In the genomic region with DNA sequence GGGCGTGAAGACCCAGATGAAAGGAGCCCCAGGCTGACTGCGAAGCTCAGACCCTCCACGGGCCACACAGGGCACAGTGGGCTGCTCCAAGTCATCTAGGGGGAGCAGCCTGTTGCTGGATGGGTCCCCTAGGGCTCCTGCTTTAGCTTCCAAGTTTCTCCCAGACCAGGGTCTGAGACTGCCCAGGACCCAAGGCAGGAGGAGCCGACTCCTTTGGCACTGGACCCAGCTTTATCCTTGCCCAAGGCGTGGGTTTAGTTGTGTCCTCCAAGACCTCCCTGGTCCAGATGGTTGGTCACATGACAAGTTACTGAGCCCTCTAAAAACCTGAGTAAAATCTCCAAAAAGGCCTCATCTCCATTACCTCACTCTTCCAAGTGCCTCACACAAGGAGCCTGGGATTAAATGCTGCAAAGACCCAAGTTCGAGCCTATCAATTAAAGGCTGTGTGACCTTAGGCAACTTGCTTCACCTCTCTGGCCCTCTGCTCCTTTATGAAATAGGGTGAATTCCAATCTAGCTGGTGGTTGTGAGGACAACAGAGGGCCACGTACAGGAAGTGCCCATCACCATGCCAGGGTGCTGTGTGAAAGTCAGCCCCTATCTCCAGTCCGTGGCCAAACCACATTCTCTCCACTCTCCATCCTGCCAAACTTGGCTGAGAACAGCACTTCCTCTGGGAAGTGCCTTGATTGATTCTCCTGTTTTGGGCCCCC, we compare ENCODE assay signal across 17 cellular contexts. TPM values are rescaled to one million over a fixed set of nuclear protein-coding genes. Genes with fewer than 3 reads are reported as not detected.
DNase-seq lines count a peak whose midpoint lies in the region; ATAC-seq, FAIRE-seq and TF ChIP-seq lines count a peak whose summit lies in the region.
"Had no signal": no experiment of that assay in that cellular context is flagged by ENCODE, and none has a peak within 500 bp of the region (broad histone marks: within the 10 kb centered on the region; RNA-seq: fewer than 3 reads in every experiment).

No MANE protein-coding gene starts in this region.

- no peak overlapping the region for H2AFZ ChIP-seq in HepG2 (ENCODE audit: low read length)
- H2AFZ ChIP-seq in mesenchymal stem cell (ENCODE audit: low read depth, low read length): no peak overlapping the region

- H3K4me3 ChIP-seq in HepG2 (replicated peaks in 1 of 3; ENCODE audit: insufficient read depth in 1 of 3, low read depth in 2 of 3, low read length in 3 of 3) (peak overlapping the region in 1 of 3 experiments; percentile 96; a peak in 1 of 6 replicates), right lobe of liver (no peak overlapping the region), mesenchymal stem cell (ENCODE audit: insufficient read depth in 1 of 2, low read depth in 1 of 2, low read length in 2 of 2) (no peak overlapping the region), right atrium auricular region (no peak overlapping the region)

- FAIRE-seq in HepG2 (lab: Jason Lieb, UNC): no peak
- FAIRE-seq: HTR-8/SVneo, RCC 7860 had no signal

- H4K91ac ChIP-seq in mesenchymal stem cell (ENCODE audit: low read length): no peak overlapping the region

- H3K4me1 ChIP-seq in HepG2 (ENCODE audit: insufficient read depth, low read length) (peaks cover 51% of the 10 kb centered on the region), right lobe of liver (peaks cover 0 to 21% (median 3%) of the 10 kb centered on the region in 4 donors), mesenchymal stem cell (ENCODE audit: control insufficient read depth, insufficient read depth, low read depth, low read length) (peaks cover 57% of the 10 kb centered on the region), right atrium auricular region (peaks cover 0 to 66% of the 10 kb centered on the region in 2 donors)
- H3K4me1 ChIP-seq: foreskin keratinocyte had no signal

- H2BK12ac ChIP-seq in mesenchymal stem cell (ENCODE audit: low read length in 2 of 2): peak overlapping the region in 1 of 2 experiments; percentile 29

- H2BK15ac ChIP-seq in mesenchymal stem cell (ENCODE audit: low read depth, poor library complexity, severe bottlenecking): no peak overlapping the region

- in situ Hi-C loops in HepG2 (cut with HindIII; ENCODE audit: extremely low pct_ligation_motif_present, low pct_unique_long_range_greater_than_20kb): no loop called here

- H4K20me1 ChIP-seq in HepG2 (ENCODE audit: insufficient read depth, low read length): 0 out of 2 replicates have a peak, but pooled peaks cover 3% of the 10 kb centered on the region

- H3K9me3 ChIP-seq in HepG2 (ENCODE audit: low read length): no peaks in the 10 kb centered on the region
- no peaks in the 10 kb centered on the region for H3K9me3 ChIP-seq in right lobe of liver
- H3K9me3 ChIP-seq in mesenchymal stem cell (ENCODE audit: control insufficient read depth, low read length): no peaks in the 10 kb centered on the region
- H3K9me3 ChIP-seq in right atrium auricular region: no peaks in the 10 kb centered on the region

- H4K8ac ChIP-seq in mesenchymal stem cell (ENCODE audit: low read length): no peak overlapping the region

- peaks cover 24% of the 10 kb centered on the region for H3K79me2 ChIP-seq in HepG2 (ENCODE audit: insufficient read depth, low read length)

- BruUV-seq in HepG2 (replicated peaks; lab: Mats Ljungman, UMichigan): TSS peak; percentile 51

- DNase-seq in HepG2 (ENCODE audit: low spot score) (no peak), right lobe of liver (no peak), mesenchymal stem cell (no peak), right atrium auricular region (ENCODE audit: low spot score) (no peak), AG08395 (ENCODE audit: low spot score) (no peak)
- DNase-seq: activated effector memory CD4-positive, alpha-beta T cell treated with anti-CD3 and anti-CD28 coated beads, Interleukin-2, amount 50 U/mL, for 16 hours; effector memory CD8-positive, alpha-beta T cell; foreskin keratinocyte; NCI-H1092 treated with DMSO at 0.1 percent for 48 hours; trophoblast cell had no signal

- no peak for TF ChIP-seq CTCF in HepG2 (CRISPR knock-in tag; IDR thresholded peaks at IDR 0.05)
- TF ChIP-seq CTCF in right lobe of liver (IDR thresholded peaks at IDR 0.05): no peak
- no peak for TF ChIP-seq CTCF in VCaP (conservative IDR thresholded peaks at IDR 0.05)
- no peak for TF ChIP-seq CTCF in right atrium auricular region (IDR thresholded peaks at IDR 0.05)

- H2BK120ac ChIP-seq in mesenchymal stem cell (ENCODE audit: low read depth, low read length): no peak overlapping the region

- H3K79me1 ChIP-seq in mesenchymal stem cell (replicated peaks; ENCODE audit: low read length, poor library complexity, severe bottlenecking): peaks cover 24% of the 10 kb centered on the region

- no peak for ATAC-seq in HepG2
- ATAC-seq in right lobe of liver: no peak
- ATAC-seq in GM21423 (IDR thresholded peaks at IDR 0.05; ENCODE audit: unreplicated experiment): no peak
- no peak for ATAC-seq in HG03469 (IDR thresholded peaks at IDR 0.05; ENCODE audit: unreplicated experiment)
- ATAC-seq: effector memory CD8-positive, alpha-beta T cell; foreskin keratinocyte had no signal

- H3K9ac ChIP-seq in HepG2 (ENCODE audit: insufficient read depth, low read depth, low read length) (peak overlapping the region; percentile 7; the same call in 1 of the 2 replicates), mesenchymal stem cell (ENCODE audit: low read length) (no peak overlapping the region)

- H2BK5ac ChIP-seq in mesenchymal stem cell (ENCODE audit: low read depth, low read length, poor library complexity, severe bottlenecking): no peak overlapping the region

- intact Hi-C loops in HepG2 (cut with micrococcal nuclease; ENCODE audit: unreplicated experiment) (loop anchor here (5.0 kb wide), 2 partner anchors 61 to 326 kb away; a partner anchor contains a TSS), right lobe of liver (cut with DNase I) (loop anchor here in 1 of 2 donors (10.0 kb wide), 1 partner anchor 53 kb away; a partner anchor contains a TSS)

- 96% methylated on average over 6 of the region's 8 CpGs for WGBS in HepG2 (ENCODE audit: low lambda C conversion rate)
- 80% methylated on average over 2 of the region's 8 CpGs for WGBS in right lobe of liver (ENCODE audit: insufficient coverage, low coverage, low lambda C conversion rate, missing lambda C conversion rate)
- 93% methylated on average over 8 of the region's 8 CpGs for WGBS in mesenchymal stem cell

- TF ChIP-seq POLR2A in HepG2 (IDR thresholded peaks at IDR 0.05; ENCODE audit: insufficient read depth in 1 of 2, low read depth in 2 of 2, low read length in 2 of 2) (peak in 1 of 2 experiments; percentile 24; a peak in 1 of 4 replicates), right lobe of liver (IDR thresholded peaks at IDR 0.05) (no peak)

- no peak overlapping the region for H3K23ac ChIP-seq in mesenchymal stem cell (ENCODE audit: low read length in 2 of 2)

- H3K36me3 ChIP-seq in HepG2 (replicated peaks in 1 of 2; ENCODE audit: control insufficient read depth in 1 of 2, insufficient read depth in 2 of 2, low read length in 2 of 2) (peaks cover 16 to 41% of the 10 kb centered on the region in 2 experiments), right lobe of liver (peaks cover 0 to 1% (median 0%) of the 10 kb centered on the region in 4 donors), mesenchymal stem cell (ENCODE audit: control insufficient read depth in 1 of 2, insufficient read depth in 2 of 2, low read depth in 1 of 2, low read length in 2 of 2) (peaks cover 39 to 53% of the 10 kb centered on the region in 2 experiments), right atrium auricular region (peaks cover 17% of the 10 kb centered on the region)

- H3K27ac ChIP-seq in HepG2 (ENCODE audit: extremely low read length, insufficient read depth, low read length) (no peak overlapping the region), right lobe of liver (no peak overlapping the region), VCaP (peak overlapping the region; percentile 98), mesenchymal stem cell (ENCODE audit: low read length, poor library complexity, severe bottlenecking) (peak overlapping the region; percentile 29), right atrium auricular region (no peak overlapping the region)
- H3K27ac ChIP-seq: foreskin keratinocyte had no signal

- H3K4ac ChIP-seq in mesenchymal stem cell (ENCODE audit: low read depth in 1 of 2, low read length in 2 of 2): no peak overlapping the region

- H3K4me2 ChIP-seq in HepG2 (ENCODE audit: low read depth, low read length) (peak overlapping the region; percentile 83), mesenchymal stem cell (ENCODE audit: low read length, poor library complexity, severe bottlenecking) (peak overlapping the region; percentile 86)

- CTCF ChIA-PET in HepG2 (lab: Yijun Ruan, JAX; ENCODE audit: low intra/inter-chr PET ratio, low total read pairs): no interaction called here

- peaks cover 0 to 3% of the 10 kb centered on the region in 2 experiments; a peak in 1 of 5 replicates for H3K27me3 ChIP-seq in HepG2 (ENCODE audit: control insufficient read depth in 1 of 2, insufficient read depth in 2 of 2, low read length in 2 of 2)
- H3K27me3 ChIP-seq in right lobe of liver: no peaks in the 10 kb centered on the region
- no peaks in the 10 kb centered on the region for H3K27me3 ChIP-seq in mesenchymal stem cell (ENCODE audit: control insufficient read depth in 1 of 2, insufficient read depth in 1 of 2, low read length in 2 of 2)
- H3K27me3 ChIP-seq in right atrium auricular region: no peaks in the 10 kb centered on the region
- H3K27me3 ChIP-seq: foreskin keratinocyte had no signal

- no peak overlapping the region for H3K18ac ChIP-seq in mesenchymal stem cell (ENCODE audit: low read depth in 1 of 2, low read length in 2 of 2)

- POLR2A ChIA-PET in HepG2 (lab: Yijun Ruan, JAX): interaction anchor here (0.9 to 2.4 kb wide), 3 partner anchors 8 to 228 kb away, joined by 3 to 16 read pairs (median 4); a partner anchor contains a TSS

- no peak for TF ChIP-seq RAD21 in HepG2 (CRISPR knock-in tag; IDR thresholded peaks at IDR 0.05)

- no peak for TF ChIP-seq EP300 in HepG2 (IDR thresholded peaks at IDR 0.05; ENCODE audit: low read depth in 2 of 2, low read length in 2 of 2)
- TF ChIP-seq EP300 in HepG2 (CRISPR knock-in tag; IDR thresholded peaks at IDR 0.05; ENCODE audit: borderline replicate concordance): no peak

- peak overlapping the region; percentile 31 for H2AK5ac ChIP-seq in mesenchymal stem cell (ENCODE audit: low read length, severe bottlenecking)

- no peak overlapping the region for H3K14ac ChIP-seq in mesenchymal stem cell (ENCODE audit: low read length in 2 of 2)

RNA-seq across cellular contexts. Expression of a gene that starts 2.5 kb away (rescaled TPM):
- total RNA-seq in HepG2 (2016; rRNA removed; fragmentation: Illumina TruSeq; extraction: Trizol) (26.4 and 61.5 TPM in 2 replicates), right lobe of liver (10 to 100 TPM; 13.2 to 21.9 (median 19.2) TPM), right atrium auricular region (10 to 100 TPM; 81.7 to 88.4 TPM)
- total RNA-seq in HepG2 (2016; cell fraction: cytosol; rRNA removed; fragmentation: Illumina TruSeq; extraction: Trizol; ENCODE audit: low read depth): 43.9 and 46.0 TPM in 2 replicates
- total RNA-seq in HepG2 (2016; cell fraction: insoluble cytoplasmic fraction; rRNA removed; fragmentation: Illumina TruSeq; extraction: Trizol): 23.2 and 62.1 TPM in 2 replicates
- 62.7 and 67.8 TPM in 2 replicates for total RNA-seq in HepG2 (2016; cell fraction: membrane; rRNA removed; fragmentation: Illumina TruSeq; extraction: Trizol)
- 71.4 and 86.1 TPM in 2 replicates for total RNA-seq in HepG2 (2016; cell fraction: nucleus; rRNA removed; fragmentation: Illumina TruSeq; extraction: Trizol)
- polyA plus RNA-seq in HepG2 (2011; rRNA removed): 65.5 and 81.8 TPM in 2 replicates
- polyA plus RNA-seq in HepG2 (2011; cell fraction: cytosol; rRNA removed): 30.3 and 70.4 TPM in 2 replicates
- 585 and 688 TPM in 2 replicates for polyA plus RNA-seq in HepG2 (2011; cell fraction: nucleus; rRNA removed)
- 32.0 and 41.2 TPM in 2 replicates for polyA plus RNA-seq in HepG2 (2012)
- polyA plus RNA-seq in HepG2 (2016; cell fraction: cytosol; fragmentation: Illumina TruSeq; extraction: Trizol; ENCODE audit: low read depth): 18.6 and 21.1 TPM in 2 replicates
- 21.8 and 29.6 TPM in 2 replicates for polyA plus RNA-seq in HepG2 (2016; cell fraction: insoluble cytoplasmic fraction; fragmentation: Illumina TruSeq; extraction: Trizol; ENCODE audit: low read depth)
- 29.2 TPM in 2 replicates for polyA plus RNA-seq in HepG2 (2016; cell fraction: membrane; fragmentation: Illumina TruSeq; extraction: Trizol; ENCODE audit: low read depth)
- 161 and 163 TPM in 2 replicates for polyA plus RNA-seq in HepG2 (2016; cell fraction: nucleus; fragmentation: Illumina TruSeq; extraction: Trizol; ENCODE audit: insufficient read depth, low read depth)
- 148 and 154 TPM in 2 replicates for polyA minus RNA-seq in HepG2 (2011; rRNA and poly(A)+ RNA removed; ENCODE audit: low replicate concordance)
- 27.1 and 33.2 TPM in 2 replicates for polyA minus RNA-seq in HepG2 (2011; cell fraction: cytosol; rRNA and poly(A)+ RNA removed)
- 103 and 112 TPM in 2 replicates for polyA minus RNA-seq in HepG2 (2011; cell fraction: nucleus; rRNA and poly(A)+ RNA removed)
- polyA plus RNA-seq in mesenchymal stem cell (2013, experiment 1 of 2): 13.7 TPM
- 12.4 TPM for polyA plus RNA-seq in mesenchymal stem cell (2013, experiment 2 of 2)

RNA-seq across cellular contexts. Expression of a gene that starts 5.0 kb away (rescaled TPM):
- total RNA-seq in HepG2 (2016; rRNA removed; fragmentation: Illumina TruSeq; extraction: Trizol) (not detected in 2 replicates), right lobe of liver (1 to 10 TPM in 1 of 6 experiments, under 1 TPM in 4, not detected in 1; 0.20 to 1.1 (median 0.56) TPM), right atrium auricular region (under 1 TPM; 0.33 to 0.79 TPM)
- not detected in 2 replicates for total RNA-seq in HepG2 (2016; cell fraction: cytosol; rRNA removed; fragmentation: Illumina TruSeq; extraction: Trizol; ENCODE audit: low read depth)
- not detected in 2 replicates for total RNA-seq in HepG2 (2016; cell fraction: insoluble cytoplasmic fraction; rRNA removed; fragmentation: Illumina TruSeq; extraction: Trizol)
- total RNA-seq in HepG2 (2016; cell fraction: membrane; rRNA removed; fragmentation: Illumina TruSeq; extraction: Trizol): not detected in 2 replicates
- not detected in 2 replicates for total RNA-seq in HepG2 (2016; cell fraction: nucleus; rRNA removed; fragmentation: Illumina TruSeq; extraction: Trizol)
- polyA plus RNA-seq in HepG2 (2011; rRNA removed): not detected in 2 replicates
- not detected in 2 replicates for polyA plus RNA-seq in HepG2 (2011; cell fraction: cytosol; rRNA removed)
- not detected in 2 replicates for polyA plus RNA-seq in HepG2 (2011; cell fraction: nucleus; rRNA removed)
- polyA plus RNA-seq in HepG2 (2012): 0.11 and 0.12 TPM in 2 replicates
- polyA plus RNA-seq in HepG2 (2016; cell fraction: cytosol; fragmentation: Illumina TruSeq; extraction: Trizol; ENCODE audit: low read depth): not detected in 2 replicates
- not detected in 2 replicates for polyA plus RNA-seq in HepG2 (2016; cell fraction: insoluble cytoplasmic fraction; fragmentation: Illumina TruSeq; extraction: Trizol; ENCODE audit: low read depth)
- not detected in 2 replicates for polyA plus RNA-seq in HepG2 (2016; cell fraction: membrane; fragmentation: Illumina TruSeq; extraction: Trizol; ENCODE audit: low read depth)
- polyA plus RNA-seq in HepG2 (2016; cell fraction: nucleus; fragmentation: Illumina TruSeq; extraction: Trizol; ENCODE audit: insufficient read depth, low read depth): not detected in 2 replicates
- 0.12 and 3.5 TPM in 2 replicates for polyA minus RNA-seq in HepG2 (2011; rRNA and poly(A)+ RNA removed; ENCODE audit: low replicate concordance)
- not detected in 2 replicates for polyA minus RNA-seq in HepG2 (2011; cell fraction: cytosol; rRNA and poly(A)+ RNA removed)
- polyA minus RNA-seq in HepG2 (2011; cell fraction: nucleus; rRNA and poly(A)+ RNA removed): not detected in 2 replicates
- not detected for polyA plus RNA-seq in mesenchymal stem cell (2013, experiment 1 of 2)
- not detected for polyA plus RNA-seq in mesenchymal stem cell (2013, experiment 2 of 2)
- total RNA-seq: NCI-H460 had no signal

RNA-seq across cellular contexts. Expression of a gene that starts 9.6 kb away (rescaled TPM):
- total RNA-seq in HepG2 (2016; rRNA removed; fragmentation: Illumina TruSeq; extraction: Trizol) (0.09 and 0.14 TPM in 2 replicates), right lobe of liver (under 1 TPM in 1 of 6 experiments, not detected in 5; 0.18 TPM), right atrium auricular region (not detected)
- total RNA-seq in HepG2 (2016; cell fraction: cytosol; rRNA removed; fragmentation: Illumina TruSeq; extraction: Trizol; ENCODE audit: low read depth): 0.30 and 0.35 TPM in 2 replicates
- 0.11 TPM in 1 of 2 replicates, not detected in the other for total RNA-seq in HepG2 (2016; cell fraction: insoluble cytoplasmic fraction; rRNA removed; fragmentation: Illumina TruSeq; extraction: Trizol)
- total RNA-seq in HepG2 (2016; cell fraction: membrane; rRNA removed; fragmentation: Illumina TruSeq; extraction: Trizol): 0.37 and 0.38 TPM in 2 replicates
- 0.31 and 0.37 TPM in 2 replicates for total RNA-seq in HepG2 (2016; cell fraction: nucleus; rRNA removed; fragmentation: Illumina TruSeq; extraction: Trizol)
- 0.16 TPM in 2 replicates for polyA plus RNA-seq in HepG2 (2011; rRNA removed)
- 0.17 and 0.29 TPM in 2 replicates for polyA plus RNA-seq in HepG2 (2011; cell fraction: cytosol; rRNA removed)
- polyA plus RNA-seq in HepG2 (2011; cell fraction: nucleus; rRNA removed): 0.18 and 0.24 TPM in 2 replicates
- polyA plus RNA-seq in HepG2 (2012): 0.21 and 0.32 TPM in 2 replicates
- 0.12 and 0.15 TPM in 2 replicates for polyA plus RNA-seq in HepG2 (2016; cell fraction: cytosol; fragmentation: Illumina TruSeq; extraction: Trizol; ENCODE audit: low read depth)
- 0.20 and 0.21 TPM in 2 replicates for polyA plus RNA-seq in HepG2 (2016; cell fraction: insoluble cytoplasmic fraction; fragmentation: Illumina TruSeq; extraction: Trizol; ENCODE audit: low read depth)
- polyA plus RNA-seq in HepG2 (2016; cell fraction: membrane; fragmentation: Illumina TruSeq; extraction: Trizol; ENCODE audit: low read depth): 0.27 and 0.39 TPM in 2 replicates
- not detected in 2 replicates for polyA plus RNA-seq in HepG2 (2016; cell fraction: nucleus; fragmentation: Illumina TruSeq; extraction: Trizol; ENCODE audit: insufficient read depth, low read depth)
- polyA minus RNA-seq in HepG2 (2011; rRNA and poly(A)+ RNA removed; ENCODE audit: low replicate concordance): 0.58 TPM in 1 of 2 replicates, not detected in the other
- not detected in 2 replicates for polyA minus RNA-seq in HepG2 (2011; cell fraction: cytosol; rRNA and poly(A)+ RNA removed)
- 0.26 TPM in 1 of 2 replicates, not detected in the other for polyA minus RNA-seq in HepG2 (2011; cell fraction: nucleus; rRNA and poly(A)+ RNA removed)
- 0.11 TPM for polyA plus RNA-seq in mesenchymal stem cell (2013, experiment 1 of 2)
- polyA plus RNA-seq in mesenchymal stem cell (2013, experiment 2 of 2): 0.04 TPM
- total RNA-seq: mesenteric fat pad, NCI-H460 had no signal
- polyA plus RNA-seq: foreskin keratinocyte had no signal

RNA-seq across cellular contexts. Expression of a gene that starts 14.5 kb away (rescaled TPM):
- total RNA-seq in HepG2 (2016; rRNA removed; fragmentation: Illumina TruSeq; extraction: Trizol) (25.3 and 39.4 TPM in 2 replicates), right lobe of liver (1 to 10 TPM in 2 of 6 experiments, under 1 TPM in 4; 0.24 to 8.8 (median 0.77) TPM), right atrium auricular region (under 1 TPM; 0.31 to 0.33 TPM)
- total RNA-seq in HepG2 (2016; cell fraction: cytosol; rRNA removed; fragmentation: Illumina TruSeq; extraction: Trizol; ENCODE audit: low read depth): 23.5 and 26.5 TPM in 2 replicates
- 22.9 and 41.6 TPM in 2 replicates for total RNA-seq in HepG2 (2016; cell fraction: insoluble cytoplasmic fraction; rRNA removed; fragmentation: Illumina TruSeq; extraction: Trizol)
- 49.7 and 51.9 TPM in 2 replicates for total RNA-seq in HepG2 (2016; cell fraction: membrane; rRNA removed; fragmentation: Illumina TruSeq; extraction: Trizol)
- 29.5 and 34.7 TPM in 2 replicates for total RNA-seq in HepG2 (2016; cell fraction: nucleus; rRNA removed; fragmentation: Illumina TruSeq; extraction: Trizol)
- 22.5 and 25.5 TPM in 2 replicates for polyA plus RNA-seq in HepG2 (2011; rRNA removed)
- polyA plus RNA-seq in HepG2 (2011; cell fraction: cytosol; rRNA removed): 14.5 and 25.4 TPM in 2 replicates
- 50.7 and 66.4 TPM in 2 replicates for polyA plus RNA-seq in HepG2 (2011; cell fraction: nucleus; rRNA removed)
- polyA plus RNA-seq in HepG2 (2012): 14.4 and 23.5 TPM in 2 replicates
- 39.6 and 41.6 TPM in 2 replicates for polyA plus RNA-seq in HepG2 (2016; cell fraction: cytosol; fragmentation: Illumina TruSeq; extraction: Trizol; ENCODE audit: low read depth)
- 32.3 and 37.3 TPM in 2 replicates for polyA plus RNA-seq in HepG2 (2016; cell fraction: insoluble cytoplasmic fraction; fragmentation: Illumina TruSeq; extraction: Trizol; ENCODE audit: low read depth)
- 56.5 and 59.4 TPM in 2 replicates for polyA plus RNA-seq in HepG2 (2016; cell fraction: membrane; fragmentation: Illumina TruSeq; extraction: Trizol; ENCODE audit: low read depth)
- 97.6 and 106 TPM in 2 replicates for polyA plus RNA-seq in HepG2 (2016; cell fraction: nucleus; fragmentation: Illumina TruSeq; extraction: Trizol; ENCODE audit: insufficient read depth, low read depth)
- 35.0 and 64.5 TPM in 2 replicates for polyA minus RNA-seq in HepG2 (2011; rRNA and poly(A)+ RNA removed; ENCODE audit: low replicate concordance)
- polyA minus RNA-seq in HepG2 (2011; cell fraction: cytosol; rRNA and poly(A)+ RNA removed): 7.4 and 10.7 TPM in 2 replicates
- 8.0 and 10.6 TPM in 2 replicates for polyA minus RNA-seq in HepG2 (2011; cell fraction: nucleus; rRNA and poly(A)+ RNA removed)
- polyA plus RNA-seq in mesenchymal stem cell (2013, experiment 1 of 2): 2.2 TPM
- polyA plus RNA-seq in mesenchymal stem cell (2013, experiment 2 of 2): 2.1 TPM

RNA-seq across cellular contexts. Expression of a gene that starts 48.4 kb away (rescaled TPM):
- total RNA-seq in HepG2 (2016; rRNA removed; fragmentation: Illumina TruSeq; extraction: Trizol): not detected in 2 replicates
- total RNA-seq in HepG2 (2016; cell fraction: cytosol; rRNA removed; fragmentation: Illumina TruSeq; extraction: Trizol; ENCODE audit: low read depth): not detected in 2 replicates
- total RNA-seq in HepG2 (2016; cell fraction: insoluble cytoplasmic fraction; rRNA removed; fragmentation: Illumina TruSeq; extraction: Trizol): not detected in 2 replicates
- not detected in 2 replicates for total RNA-seq in HepG2 (2016; cell fraction: membrane; rRNA removed; fragmentation: Illumina TruSeq; extraction: Trizol)
- not detected in 2 replicates for total RNA-seq in HepG2 (2016; cell fraction: nucleus; rRNA removed; fragmentation: Illumina TruSeq; extraction: Trizol)
- not detected in 2 replicates for polyA plus RNA-seq in HepG2 (2011; rRNA removed)
- 0.01 TPM in 1 of 2 replicates, not detected in the other for polyA plus RNA-seq in HepG2 (2011; cell fraction: cytosol; rRNA removed)
- polyA plus RNA-seq in HepG2 (2011; cell fraction: nucleus; rRNA removed): not detected in 2 replicates
- polyA plus RNA-seq in HepG2 (2012): 0.07 TPM in 1 of 2 replicates, not detected in the other
- not detected in 2 replicates for polyA plus RNA-seq in HepG2 (2016; cell fraction: cytosol; fragmentation: Illumina TruSeq; extraction: Trizol; ENCODE audit: low read depth)
- not detected in 2 replicates for polyA plus RNA-seq in HepG2 (2016; cell fraction: insoluble cytoplasmic fraction; fragmentation: Illumina TruSeq; extraction: Trizol; ENCODE audit: low read depth)
- polyA plus RNA-seq in HepG2 (2016; cell fraction: membrane; fragmentation: Illumina TruSeq; extraction: Trizol; ENCODE audit: low read depth): not detected in 2 replicates
- not detected in 2 replicates for polyA plus RNA-seq in HepG2 (2016; cell fraction: nucleus; fragmentation: Illumina TruSeq; extraction: Trizol; ENCODE audit: insufficient read depth, low read depth)
- 0.20 and 11.4 TPM in 2 replicates for polyA minus RNA-seq in HepG2 (2011; rRNA and poly(A)+ RNA removed; ENCODE audit: low replicate concordance)
- not detected in 2 replicates for polyA minus RNA-seq in HepG2 (2011; cell fraction: cytosol; rRNA and poly(A)+ RNA removed)
- not detected in 2 replicates for polyA minus RNA-seq in HepG2 (2011; cell fraction: nucleus; rRNA and poly(A)+ RNA removed)
- total RNA-seq in right lobe of liver: 10 to 100 TPM in 4 of 6 experiments, 1 to 10 TPM in 2; 5.5 to 17.8 (median 12.9) TPM
- polyA plus RNA-seq in mesenchymal stem cell (2013, experiment 1 of 2): 3.2 TPM
- polyA plus RNA-seq in mesenchymal stem cell (2013, experiment 2 of 2): 2.7 TPM
- 1 to 10 TPM; 4.5 to 9.8 TPM for total RNA-seq in right atrium auricular region

Comparison
In these comparisons a context has a peak if more than half of its experiments do, and no peak if none do; other contexts are left out.
1. H3K27ac ChIP-seq: peak in VCaP (single experiment) and mesenchymal stem cell (single experiment); none in HepG2 (single experiment), right lobe of liver (0 of 3) and right atrium auricular region (0 of 2).